In genomic region chr10:71145352-71145945, GRCh38 we compare ENCODE assay signal across 19 cellular contexts.
A peak's percentile ranks its signal among the peaks of the same experiment; 100 is the strongest.
DNase-seq lines count a peak whose midpoint lies in the region; ATAC-seq, FAIRE-seq and TF ChIP-seq lines count a peak whose summit lies in the region.
"Had no signal": no experiment of that assay in that cellular context is flagged by ENCODE, and none has a peak within 500 bp of the region (broad histone marks: within the 10 kb centered on the region; RNA-seq: fewer than 3 reads in every experiment).

No MANE protein-coding gene starts in this region.

- no peak overlapping the region for H4K8ac ChIP-seq in H9 (replicated peaks; ENCODE audit: insufficient read length, low read depth, low read length)

- H4K5ac ChIP-seq in H9 (ENCODE audit: insufficient read length, low read depth, low read length) = no peak overlapping the region

- ATAC-seq in GM18907 (IDR thresholded peaks at IDR 0.05; ENCODE audit: unreplicated experiment) = no peak
- ATAC-seq: HCT116 had no signal

- no peaks in the 10 kb centered on the region for H3K4me1 ChIP-seq in H9 (ENCODE audit: insufficient read depth, low read length)

- no peak overlapping the region for H3K23ac ChIP-seq in H9 (ENCODE audit: insufficient read length, low read depth, low read length)

- H3K9ac ChIP-seq in H9 (ENCODE audit: extremely low read depth, insufficient read length, low read length) = no peak overlapping the region
- H3K9ac ChIP-seq: GM23248 had no signal

- no peak overlapping the region for H2BK15ac ChIP-seq in H9 (ENCODE audit: low read depth, low read length)

- H3K9me3 ChIP-seq in H9 (ENCODE audit: control insufficient read depth, low read depth, low read length) = no peaks in the 10 kb centered on the region

- peaks cover 12% of the 10 kb centered on the region for H3K27me3 Mint-ChIP-seq in H9 (ENCODE audit: low read depth)

- H3K4me2 ChIP-seq in H9 (ENCODE audit: insufficient read depth, insufficient read length, low read length) = no peak overlapping the region

- no peaks in the 10 kb centered on the region for H3K4me1 Mint-ChIP-seq in H9
- H3K4me1 Mint-ChIP-seq: CD4-positive, alpha-beta memory T cell had no signal

- no peak overlapping the region for H2BK5ac ChIP-seq in H9 (ENCODE audit: insufficient read length, low read length)

- H3K4ac ChIP-seq in H9 (ENCODE audit: low read depth, low read length) = no peak overlapping the region

- no peak overlapping the region for H2BK20ac ChIP-seq in H9 (ENCODE audit: low read depth, low read length, poor library complexity, severe bottlenecking)

- no peaks in the 10 kb centered on the region for H3K23me2 ChIP-seq in H9 (ENCODE audit: insufficient read length, low read depth, low read length, poor library complexity, severe bottlenecking)

- no peak overlapping the region for H3K27ac Mint-ChIP-seq in H9
- H3K27ac Mint-ChIP-seq: CD4-positive, alpha-beta memory T cell had no signal

- H3K79me1 ChIP-seq in H9 (ENCODE audit: insufficient read depth, low read depth, low read length, poor library complexity, severe bottlenecking) = no peaks in the 10 kb centered on the region

- no peak overlapping the region for H2BK120ac ChIP-seq in H9 (ENCODE audit: low read depth, low read length, poor library complexity, severe bottlenecking)

- DNase-seq in H9 (peak; percentile 15), bronchial epithelial cell (ENCODE audit: low read depth) (peak; percentile 52), islet precursor cell (peak; percentile 39), NCI-H1417 (lab: John Stamatoyannopoulos, UW) (no peak), amniotic stem cell (lab: John Stamatoyannopoulos, UW) (no peak)
- DNase-seq: C1 segment of cervical spinal cord; Calu3; CD4-positive, alpha-beta memory T cell; COR-L47; DMS53; DMS79 treated with DMSO at 0.1 percent for 48 hours; GF-D8; GM23248; H7 had no signal

- no peak for TF ChIP-seq CTCF in H9 (conservative IDR thresholded peaks at IDR 0.05)
- no peak for TF ChIP-seq CTCF in bronchial epithelial cell (IDR thresholded peaks at IDR 0.05; ENCODE audit: insufficient read depth, low read length, severe bottlenecking)

- H2AFZ ChIP-seq in H9 (ENCODE audit: low read length) = no peak overlapping the region
- H2AFZ ChIP-seq: GM23248 had no signal

- FAIRE-seq in bronchial epithelial cell (lab: Jason Lieb, UNC) = peak; percentile 87
- FAIRE-seq: GM12891, GM18507, H1 had no signal

- H4K20me1 ChIP-seq in H9 (ENCODE audit: control insufficient read depth, insufficient read depth, insufficient read length) = no peaks in the 10 kb centered on the region

- no peak overlapping the region for H3K18ac ChIP-seq in H9 (ENCODE audit: insufficient read length, low read depth, low read length)

- no peak overlapping the region for H2AK5ac ChIP-seq in H9 (ENCODE audit: insufficient read length, low read length)

- no CpG with 5 or more reads among the region's 3 CpGs for WGBS in H9 (ENCODE audit: extremely low coverage, insufficient read length, low lambda C conversion rate)

- H4K91ac ChIP-seq in H9 (ENCODE audit: insufficient read length, low read depth, low read length) = no peak overlapping the region

- H3K27ac ChIP-seq in H9 (ENCODE audit: insufficient read length, low read depth, low read length) = no peak overlapping the region
- H3K27ac ChIP-seq: GM23248 had no signal

- H3T11ph ChIP-seq in H9 (ENCODE audit: low read length) = no peak overlapping the region

- no peaks in the 10 kb centered on the region for H3K36me3 Mint-ChIP-seq in H9 (ENCODE audit: insufficient read depth in 1 of 3, low read depth in 3 of 3)
- H3K36me3 Mint-ChIP-seq: CD4-positive, alpha-beta memory T cell had no signal

- H2BK12ac ChIP-seq in H9 (ENCODE audit: insufficient read length, low read depth, low read length) = no peak overlapping the region

- H3K4me3 Mint-ChIP-seq in H9 = no peak overlapping the region
- H3K4me3 Mint-ChIP-seq: CD4-positive, alpha-beta memory T cell had no signal

- H3K27me3 ChIP-seq in H9 (ENCODE audit: insufficient read depth, low read length) (no peaks in the 10 kb centered on the region), bronchial epithelial cell (ENCODE audit: control insufficient read depth, insufficient read depth, low read length) (peaks cover 8% of the 10 kb centered on the region)

- H3K14ac ChIP-seq in H9 (ENCODE audit: insufficient read depth, low read length) = no peak overlapping the region

- no peaks in the 10 kb centered on the region for H3K79me2 ChIP-seq in H9 (ENCODE audit: insufficient read depth, low read length)

- no peak overlapping the region for H3K56ac ChIP-seq in H9 (ENCODE audit: insufficient read length, low read depth, low read length)

- H3K9me3 Mint-ChIP-seq in H9 = no peaks in the 10 kb centered on the region
- H3K9me3 Mint-ChIP-seq: CD4-positive, alpha-beta memory T cell had no signal

- no peak overlapping the region for H3K4me3 ChIP-seq in bronchial epithelial cell (ENCODE audit: low read depth, low read length)
- H3K4me3 ChIP-seq: GM23248 had no signal

- H3K36me3 ChIP-seq in bronchial epithelial cell (ENCODE audit: control insufficient read depth, insufficient read depth, low read length) = no peaks in the 10 kb centered on the region

Comparison
In these comparisons a context has a peak if more than half of its experiments do, and no peak if none do; other contexts are left out.
1. DNase-seq: peak in H9 (single experiment), bronchial epithelial cell (single experiment) and islet precursor cell (single experiment); none in NCI-H1417 (0 of 3) and amniotic stem cell (single experiment).